ENCODE assay signal across 1 cellular context in the genomic region with DNA sequence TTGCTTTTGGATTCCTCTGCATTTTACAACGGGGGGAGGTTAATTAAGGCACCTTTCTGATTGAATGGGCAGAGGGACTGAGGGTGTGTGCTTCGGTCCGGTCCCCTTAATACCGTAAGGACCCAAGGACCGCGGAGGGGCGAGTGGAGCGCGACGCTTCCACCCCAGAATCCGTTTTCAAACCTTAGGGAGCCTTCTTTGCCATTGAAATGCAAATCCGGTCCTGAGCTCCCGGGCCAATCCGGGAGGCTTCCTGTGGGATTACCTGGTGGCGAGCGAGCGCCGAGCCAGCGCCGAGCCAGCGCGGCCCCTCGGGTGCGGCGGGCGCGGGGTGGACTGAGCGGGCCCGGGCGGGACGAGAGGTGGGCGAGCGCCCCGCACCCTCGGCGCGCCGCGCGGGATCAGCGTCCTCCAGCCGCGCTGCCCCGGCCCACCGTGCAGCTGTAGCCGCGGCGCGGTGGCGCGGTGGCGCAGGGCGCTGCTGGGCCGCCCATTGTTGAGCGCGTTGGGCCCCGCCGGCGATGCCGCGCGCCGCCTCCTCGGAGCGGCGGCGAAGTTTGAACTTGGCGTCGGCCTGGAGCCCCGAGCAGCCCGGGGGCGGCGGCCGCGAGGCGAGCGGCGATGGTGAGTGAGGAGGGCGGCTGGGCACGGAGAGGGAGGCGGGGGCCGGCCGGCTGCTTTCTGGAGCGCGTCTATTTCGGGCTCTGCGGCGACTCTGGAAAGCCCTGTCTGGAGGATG.
A peak's percentile ranks its signal among the peaks of the same experiment; 100 is the strongest.
TF ChIP-seq lines count a peak whose summit lies in the region.

No MANE protein-coding gene starts in this region.

TF ChIP-seq in WTC11, 78 proteins besides CTCF, POLR2A, EP300 and RAD21 (continued from another document and continues in another):
- TF ChIP-seq, protein P1, sequence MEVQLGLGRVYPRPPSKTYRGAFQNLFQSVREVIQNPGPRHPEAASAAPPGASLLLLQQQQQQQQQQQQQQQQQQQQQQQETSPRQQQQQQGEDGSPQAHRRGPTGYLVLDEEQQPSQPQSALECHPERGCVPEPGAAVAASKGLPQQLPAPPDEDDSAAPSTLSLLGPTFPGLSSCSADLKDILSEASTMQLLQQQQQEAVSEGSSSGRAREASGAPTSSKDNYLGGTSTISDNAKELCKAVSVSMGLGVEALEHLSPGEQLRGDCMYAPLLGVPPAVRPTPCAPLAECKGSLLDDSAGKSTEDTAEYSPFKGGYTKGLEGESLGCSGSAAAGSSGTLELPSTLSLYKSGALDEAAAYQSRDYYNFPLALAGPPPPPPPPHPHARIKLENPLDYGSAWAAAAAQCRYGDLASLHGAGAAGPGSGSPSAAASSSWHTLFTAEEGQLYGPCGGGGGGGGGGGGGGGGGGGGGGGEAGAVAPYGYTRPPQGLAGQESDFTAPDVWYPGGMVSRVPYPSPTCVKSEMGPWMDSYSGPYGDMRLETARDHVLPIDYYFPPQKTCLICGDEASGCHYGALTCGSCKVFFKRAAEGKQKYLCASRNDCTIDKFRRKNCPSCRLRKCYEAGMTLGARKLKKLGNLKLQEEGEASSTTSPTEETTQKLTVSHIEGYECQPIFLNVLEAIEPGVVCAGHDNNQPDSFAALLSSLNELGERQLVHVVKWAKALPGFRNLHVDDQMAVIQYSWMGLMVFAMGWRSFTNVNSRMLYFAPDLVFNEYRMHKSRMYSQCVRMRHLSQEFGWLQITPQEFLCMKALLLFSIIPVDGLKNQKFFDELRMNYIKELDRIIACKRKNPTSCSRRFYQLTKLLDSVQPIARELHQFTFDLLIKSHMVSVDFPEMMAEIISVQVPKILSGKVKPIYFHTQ (CRISPR knock-in tag; IDR thresholded peaks at IDR 0.05) = no peak
- TF ChIP-seq KAT7 (CRISPR knock-in tag; IDR thresholded peaks at IDR 0.05; ENCODE audit: borderline replicate concordance) = peak; percentile 74; the same call in 1 of the 2 replicates
- TF ChIP-seq ZNF671 (CRISPR knock-in tag; IDR thresholded peaks at IDR 0.05) = no peak
- TF ChIP-seq ZNF317 (CRISPR knock-in tag; IDR thresholded peaks at IDR 0.05; ENCODE audit: borderline replicate concordance, low read depth) = no peak
- peak; percentile 72; the same call in 1 of the 2 replicates for TF ChIP-seq TEAD1 (CRISPR knock-in tag; IDR thresholded peaks at IDR 0.05)
- TF ChIP-seq, protein P2, sequence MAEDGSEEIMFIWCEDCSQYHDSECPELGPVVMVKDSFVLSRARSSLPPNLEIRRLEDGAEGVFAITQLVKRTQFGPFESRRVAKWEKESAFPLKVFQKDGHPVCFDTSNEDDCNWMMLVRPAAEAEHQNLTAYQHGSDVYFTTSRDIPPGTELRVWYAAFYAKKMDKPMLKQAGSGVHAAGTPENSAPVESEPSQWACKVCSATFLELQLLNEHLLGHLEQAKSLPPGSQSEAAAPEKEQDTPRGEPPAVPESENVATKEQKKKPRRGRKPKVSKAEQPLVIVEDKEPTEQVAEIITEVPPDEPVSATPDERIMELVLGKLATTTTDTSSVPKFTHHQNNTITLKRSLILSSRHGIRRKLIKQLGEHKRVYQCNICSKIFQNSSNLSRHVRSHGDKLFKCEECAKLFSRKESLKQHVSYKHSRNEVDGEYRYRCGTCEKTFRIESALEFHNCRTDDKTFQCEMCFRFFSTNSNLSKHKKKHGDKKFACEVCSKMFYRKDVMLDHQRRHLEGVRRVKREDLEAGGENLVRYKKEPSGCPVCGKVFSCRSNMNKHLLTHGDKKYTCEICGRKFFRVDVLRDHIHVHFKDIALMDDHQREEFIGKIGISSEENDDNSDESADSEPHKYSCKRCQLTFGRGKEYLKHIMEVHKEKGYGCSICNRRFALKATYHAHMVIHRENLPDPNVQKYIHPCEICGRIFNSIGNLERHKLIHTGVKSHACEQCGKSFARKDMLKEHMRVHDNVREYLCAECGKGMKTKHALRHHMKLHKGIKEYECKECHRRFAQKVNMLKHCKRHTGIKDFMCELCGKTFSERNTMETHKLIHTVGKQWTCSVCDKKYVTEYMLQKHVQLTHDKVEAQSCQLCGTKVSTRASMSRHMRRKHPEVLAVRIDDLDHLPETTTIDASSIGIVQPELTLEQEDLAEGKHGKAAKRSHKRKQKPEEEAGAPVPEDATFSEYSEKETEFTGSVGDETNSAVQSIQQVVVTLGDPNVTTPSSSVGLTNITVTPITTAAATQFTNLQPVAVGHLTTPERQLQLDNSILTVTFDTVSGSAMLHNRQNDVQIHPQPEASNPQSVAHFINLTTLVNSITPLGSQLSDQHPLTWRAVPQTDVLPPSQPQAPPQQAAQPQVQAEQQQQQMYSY (CRISPR knock-in tag; IDR thresholded peaks at IDR 0.05) = no peak
- TF ChIP-seq FOXK1 (CRISPR knock-in tag; IDR thresholded peaks at IDR 0.05) = no peak
- no peak for TF ChIP-seq SMAD3 (CRISPR knock-in tag; IDR thresholded peaks at IDR 0.05; ENCODE audit: borderline replicate concordance)
- TF ChIP-seq, protein P3, sequence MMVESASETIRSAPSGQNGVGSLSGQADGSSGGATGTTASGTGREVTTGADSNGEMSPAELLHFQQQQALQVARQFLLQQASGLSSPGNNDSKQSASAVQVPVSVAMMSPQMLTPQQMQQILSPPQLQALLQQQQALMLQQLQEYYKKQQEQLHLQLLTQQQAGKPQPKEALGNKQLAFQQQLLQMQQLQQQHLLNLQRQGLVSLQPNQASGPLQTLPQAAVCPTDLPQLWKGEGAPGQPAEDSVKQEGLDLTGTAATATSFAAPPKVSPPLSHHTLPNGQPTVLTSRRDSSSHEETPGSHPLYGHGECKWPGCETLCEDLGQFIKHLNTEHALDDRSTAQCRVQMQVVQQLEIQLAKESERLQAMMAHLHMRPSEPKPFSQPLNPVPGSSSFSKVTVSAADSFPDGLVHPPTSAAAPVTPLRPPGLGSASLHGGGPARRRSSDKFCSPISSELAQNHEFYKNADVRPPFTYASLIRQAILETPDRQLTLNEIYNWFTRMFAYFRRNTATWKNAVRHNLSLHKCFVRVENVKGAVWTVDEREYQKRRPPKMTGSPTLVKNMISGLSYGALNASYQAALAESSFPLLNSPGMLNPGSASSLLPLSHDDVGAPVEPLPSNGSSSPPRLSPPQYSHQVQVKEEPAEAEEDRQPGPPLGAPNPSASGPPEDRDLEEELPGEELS (CRISPR knock-in tag; IDR thresholded peaks at IDR 0.05) = peak; percentile 73; the same call in 1 of the 2 replicates
- TF ChIP-seq GABPB1 (CRISPR knock-in tag; IDR thresholded peaks at IDR 0.05) = no peak
- TF ChIP-seq, protein P4, sequence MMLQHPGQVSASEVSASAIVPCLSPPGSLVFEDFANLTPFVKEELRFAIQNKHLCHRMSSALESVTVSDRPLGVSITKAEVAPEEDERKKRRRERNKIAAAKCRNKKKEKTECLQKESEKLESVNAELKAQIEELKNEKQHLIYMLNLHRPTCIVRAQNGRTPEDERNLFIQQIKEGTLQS (CRISPR knock-in tag; conservative IDR thresholded peaks at IDR 0.05) = no peak
- TF ChIP-seq, protein P5, sequence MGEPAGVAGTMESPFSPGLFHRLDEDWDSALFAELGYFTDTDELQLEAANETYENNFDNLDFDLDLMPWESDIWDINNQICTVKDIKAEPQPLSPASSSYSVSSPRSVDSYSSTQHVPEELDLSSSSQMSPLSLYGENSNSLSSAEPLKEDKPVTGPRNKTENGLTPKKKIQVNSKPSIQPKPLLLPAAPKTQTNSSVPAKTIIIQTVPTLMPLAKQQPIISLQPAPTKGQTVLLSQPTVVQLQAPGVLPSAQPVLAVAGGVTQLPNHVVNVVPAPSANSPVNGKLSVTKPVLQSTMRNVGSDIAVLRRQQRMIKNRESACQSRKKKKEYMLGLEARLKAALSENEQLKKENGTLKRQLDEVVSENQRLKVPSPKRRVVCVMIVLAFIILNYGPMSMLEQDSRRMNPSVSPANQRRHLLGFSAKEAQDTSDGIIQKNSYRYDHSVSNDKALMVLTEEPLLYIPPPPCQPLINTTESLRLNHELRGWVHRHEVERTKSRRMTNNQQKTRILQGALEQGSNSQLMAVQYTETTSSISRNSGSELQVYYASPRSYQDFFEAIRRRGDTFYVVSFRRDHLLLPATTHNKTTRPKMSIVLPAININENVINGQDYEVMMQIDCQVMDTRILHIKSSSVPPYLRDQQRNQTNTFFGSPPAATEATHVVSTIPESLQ (CRISPR knock-in tag; IDR thresholded peaks at IDR 0.05) = no peak
- TF ChIP-seq ZNF138 (CRISPR knock-in tag; conservative IDR thresholded peaks at IDR 0.05) = no peak
- TF ChIP-seq, protein P6, sequence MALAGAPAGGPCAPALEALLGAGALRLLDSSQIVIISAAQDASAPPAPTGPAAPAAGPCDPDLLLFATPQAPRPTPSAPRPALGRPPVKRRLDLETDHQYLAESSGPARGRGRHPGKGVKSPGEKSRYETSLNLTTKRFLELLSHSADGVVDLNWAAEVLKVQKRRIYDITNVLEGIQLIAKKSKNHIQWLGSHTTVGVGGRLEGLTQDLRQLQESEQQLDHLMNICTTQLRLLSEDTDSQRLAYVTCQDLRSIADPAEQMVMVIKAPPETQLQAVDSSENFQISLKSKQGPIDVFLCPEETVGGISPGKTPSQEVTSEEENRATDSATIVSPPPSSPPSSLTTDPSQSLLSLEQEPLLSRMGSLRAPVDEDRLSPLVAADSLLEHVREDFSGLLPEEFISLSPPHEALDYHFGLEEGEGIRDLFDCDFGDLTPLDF (CRISPR knock-in tag; IDR thresholded peaks at IDR 0.05) = no peak
- TF ChIP-seq RELA (CRISPR knock-in tag; IDR thresholded peaks at IDR 0.05; ENCODE audit: borderline replicate concordance) = no peak
- no peak for TF ChIP-seq ETV6 (CRISPR knock-in tag; IDR thresholded peaks at IDR 0.05)
- no peak for TF ChIP-seq IRF2 (CRISPR knock-in tag; IDR thresholded peaks at IDR 0.05; ENCODE audit: borderline replicate concordance, low read depth)
- no peak for TF ChIP-seq HMGA2 (CRISPR knock-in tag; IDR thresholded peaks at IDR 0.05)
- no peak for TF ChIP-seq TP53 (CRISPR knock-in tag; IDR thresholded peaks at IDR 0.05)
- TF ChIP-seq, protein P7, sequence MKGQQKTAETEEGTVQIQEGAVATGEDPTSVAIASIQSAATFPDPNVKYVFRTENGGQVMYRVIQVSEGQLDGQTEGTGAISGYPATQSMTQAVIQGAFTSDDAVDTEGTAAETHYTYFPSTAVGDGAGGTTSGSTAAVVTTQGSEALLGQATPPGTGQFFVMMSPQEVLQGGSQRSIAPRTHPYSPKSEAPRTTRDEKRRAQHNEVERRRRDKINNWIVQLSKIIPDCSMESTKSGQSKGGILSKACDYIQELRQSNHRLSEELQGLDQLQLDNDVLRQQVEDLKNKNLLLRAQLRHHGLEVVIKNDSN (CRISPR knock-in tag; IDR thresholded peaks at IDR 0.05) = no peak
- no peak for TF ChIP-seq MXD4 (CRISPR knock-in tag; IDR thresholded peaks at IDR 0.05; ENCODE audit: borderline replicate concordance)
- TF ChIP-seq, protein P8, sequence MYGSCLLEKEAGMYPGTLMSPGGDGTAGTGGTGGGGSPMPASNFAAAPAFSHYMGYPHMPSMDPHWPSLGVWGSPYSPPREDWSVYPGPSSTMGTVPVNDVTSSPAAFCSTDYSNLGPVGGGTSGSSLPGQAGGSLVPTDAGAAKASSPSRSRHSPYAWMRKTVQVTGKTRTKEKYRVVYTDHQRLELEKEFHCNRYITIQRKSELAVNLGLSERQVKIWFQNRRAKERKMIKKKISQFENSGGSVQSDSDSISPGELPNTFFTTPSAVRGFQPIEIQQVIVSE (CRISPR knock-in tag; IDR thresholded peaks at IDR 0.05; ENCODE audit: borderline replicate concordance) = no peak
- TF ChIP-seq ZNF416 (CRISPR knock-in tag; IDR thresholded peaks at IDR 0.05) = peak; percentile 89; the same call in 1 of the 2 replicates
- TF ChIP-seq, protein P9, sequence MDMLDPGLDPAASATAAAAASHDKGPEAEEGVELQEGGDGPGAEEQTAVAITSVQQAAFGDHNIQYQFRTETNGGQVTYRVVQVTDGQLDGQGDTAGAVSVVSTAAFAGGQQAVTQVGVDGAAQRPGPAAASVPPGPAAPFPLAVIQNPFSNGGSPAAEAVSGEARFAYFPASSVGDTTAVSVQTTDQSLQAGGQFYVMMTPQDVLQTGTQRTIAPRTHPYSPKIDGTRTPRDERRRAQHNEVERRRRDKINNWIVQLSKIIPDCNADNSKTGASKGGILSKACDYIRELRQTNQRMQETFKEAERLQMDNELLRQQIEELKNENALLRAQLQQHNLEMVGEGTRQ (CRISPR knock-in tag; IDR thresholded peaks at IDR 0.05) = no peak
- TF ChIP-seq, protein P10, sequence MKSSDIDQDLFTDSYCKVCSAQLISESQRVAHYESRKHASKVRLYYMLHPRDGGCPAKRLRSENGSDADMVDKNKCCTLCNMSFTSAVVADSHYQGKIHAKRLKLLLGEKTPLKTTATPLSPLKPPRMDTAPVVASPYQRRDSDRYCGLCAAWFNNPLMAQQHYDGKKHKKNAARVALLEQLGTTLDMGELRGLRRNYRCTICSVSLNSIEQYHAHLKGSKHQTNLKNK (CRISPR knock-in tag; IDR thresholded peaks at IDR 0.05) = no peak
- TF ChIP-seq NR2C2 (CRISPR knock-in tag; IDR thresholded peaks at IDR 0.05) = no peak
- TF ChIP-seq, protein P11, sequence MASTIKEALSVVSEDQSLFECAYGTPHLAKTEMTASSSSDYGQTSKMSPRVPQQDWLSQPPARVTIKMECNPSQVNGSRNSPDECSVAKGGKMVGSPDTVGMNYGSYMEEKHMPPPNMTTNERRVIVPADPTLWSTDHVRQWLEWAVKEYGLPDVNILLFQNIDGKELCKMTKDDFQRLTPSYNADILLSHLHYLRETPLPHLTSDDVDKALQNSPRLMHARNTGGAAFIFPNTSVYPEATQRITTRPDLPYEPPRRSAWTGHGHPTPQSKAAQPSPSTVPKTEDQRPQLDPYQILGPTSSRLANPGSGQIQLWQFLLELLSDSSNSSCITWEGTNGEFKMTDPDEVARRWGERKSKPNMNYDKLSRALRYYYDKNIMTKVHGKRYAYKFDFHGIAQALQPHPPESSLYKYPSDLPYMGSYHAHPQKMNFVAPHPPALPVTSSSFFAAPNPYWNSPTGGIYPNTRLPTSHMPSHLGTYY (CRISPR knock-in tag; IDR thresholded peaks at IDR 0.05) = no peak
- no peak for TF ChIP-seq NR1H2 (CRISPR knock-in tag; IDR thresholded peaks at IDR 0.05)
- no peak for TF ChIP-seq ZBTB21 (CRISPR knock-in tag; IDR thresholded peaks at IDR 0.05; ENCODE audit: borderline replicate concordance)
- TF ChIP-seq SMAD4 (CRISPR knock-in tag; IDR thresholded peaks at IDR 0.05) = no peak
- no peak for TF ChIP-seq TEAD4 (CRISPR knock-in tag; IDR thresholded peaks at IDR 0.05)
- no peak for TF ChIP-seq JUN (CRISPR knock-in tag; IDR thresholded peaks at IDR 0.05)
- TF ChIP-seq OVOL2 (CRISPR knock-in tag; IDR thresholded peaks at IDR 0.05; ENCODE audit: borderline replicate concordance) = no peak
- TF ChIP-seq, protein P12, sequence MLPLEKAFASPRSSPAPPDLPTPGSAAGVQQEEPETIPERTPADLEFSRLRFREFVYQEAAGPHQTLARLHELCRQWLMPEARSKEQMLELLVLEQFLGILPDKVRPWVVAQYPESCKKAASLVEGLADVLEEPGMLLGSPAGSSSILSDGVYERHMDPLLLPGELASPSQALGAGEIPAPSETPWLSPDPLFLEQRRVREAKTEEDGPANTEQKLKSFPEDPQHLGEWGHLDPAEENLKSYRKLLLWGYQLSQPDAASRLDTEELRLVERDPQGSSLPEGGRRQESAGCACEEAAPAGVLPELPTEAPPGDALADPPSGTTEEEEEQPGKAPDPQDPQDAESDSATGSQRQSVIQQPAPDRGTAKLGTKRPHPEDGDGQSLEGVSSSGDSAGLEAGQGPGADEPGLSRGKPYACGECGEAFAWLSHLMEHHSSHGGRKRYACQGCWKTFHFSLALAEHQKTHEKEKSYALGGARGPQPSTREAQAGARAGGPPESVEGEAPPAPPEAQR (CRISPR knock-in tag; IDR thresholded peaks at IDR 0.05) = no peak
- no peak for TF ChIP-seq ESRRA (CRISPR knock-in tag; IDR thresholded peaks at IDR 0.05; ENCODE audit: borderline replicate concordance)
- TF ChIP-seq ATF1 (CRISPR knock-in tag; IDR thresholded peaks at IDR 0.05) = no peak
- no peak for TF ChIP-seq NFE2L1 (CRISPR knock-in tag; IDR thresholded peaks at IDR 0.05)
- no peak for TF ChIP-seq RORB (CRISPR knock-in tag; IDR thresholded peaks at IDR 0.05)
